In genomic region chr15:45892182-45892581, GRCh38 we compare ENCODE assay signal across 20 cellular contexts.
DNase-seq lines count a peak whose midpoint lies in the region; TF ChIP-seq lines count a peak whose summit lies in the region.
"Had no signal": no experiment of that assay in that cellular context is flagged by ENCODE, and none has a peak within 500 bp of the region (broad histone marks: within the 10 kb centered on the region; RNA-seq: fewer than 3 reads in every experiment).

No MANE protein-coding gene starts in this region.

- no peak overlapping the region for H4K5ac ChIP-seq in mesendoderm (ENCODE audit: low read length)

- H2AK5ac ChIP-seq in mesendoderm (ENCODE audit: low read length), result no peak overlapping the region

- H3K79me2 ChIP-seq in mesendoderm (ENCODE audit: control insufficient read depth, insufficient read depth, low read length), result no peaks in the 10 kb centered on the region

- no peaks in the 10 kb centered on the region for H3K36me3 ChIP-seq in mesendoderm (ENCODE audit: control insufficient read depth, insufficient read depth, low read length)
- H3K36me3 ChIP-seq in uterus, result no peaks in the 10 kb centered on the region
- H3K36me3 ChIP-seq in adrenal gland (replicated peaks in 1 of 2), result no peaks in the 10 kb centered on the region

- TF ChIP-seq POLR2A in uterus (IDR thresholded peaks at IDR 0.05), result no peak
- TF ChIP-seq POLR2A in adrenal gland (IDR thresholded peaks at IDR 0.05), result no peak

- peaks cover 9% of the 10 kb centered on the region for H3K9me3 Mint-ChIP-seq in HFFc6
- H3K9me3 Mint-ChIP-seq: type B pancreatic cell had no signal

- peak overlapping the region; percentile 22 for H3K4me3 Mint-ChIP-seq in HFFc6
- H3K4me3 Mint-ChIP-seq: B cell; natural killer cell; stimulated activated naive CD8-positive, alpha-beta T cell treated with anti-CD3 and anti-CD28 coated beads, Interleukin-15, amount 100 ng/mL, for 72 hours; T-helper 17 cell; type B pancreatic cell had no signal

- H3K27ac Mint-ChIP-seq in HFFc6, result peak overlapping the region; percentile 60; the same call in 1 of the 2 replicates
- H3K27ac Mint-ChIP-seq: B cell; natural killer cell; stimulated activated naive CD8-positive, alpha-beta T cell treated with anti-CD3 and anti-CD28 coated beads, Interleukin-15, amount 100 ng/mL, for 72 hours; T-helper 17 cell; type B pancreatic cell had no signal

- intact Hi-C loops in uterus (cut with DNase I; ENCODE audit: low total_unique reads), result no loop called here
- intact Hi-C loops in adrenal gland (cut with DNase I), result no loop called here

- no peak overlapping the region for H2BK5ac ChIP-seq in mesendoderm (ENCODE audit: low read length)

- no peak overlapping the region for H3K4ac ChIP-seq in mesendoderm (ENCODE audit: low read depth, low read length)

- H3K4me1 ChIP-seq in mesendoderm (ENCODE audit: control insufficient read depth, low read depth, low read length), result no peaks in the 10 kb centered on the region
- H3K4me1 ChIP-seq in uterus, result no peaks in the 10 kb centered on the region
- H3K4me1 ChIP-seq in adrenal gland (replicated peaks in 1 of 2), result no peaks in the 10 kb centered on the region

- H3K9me3 ChIP-seq in uterus (no peaks in the 10 kb centered on the region), adrenal gland (replicated peaks in 1 of 3) (no peaks in the 10 kb centered on the region)

- no peaks in the 10 kb centered on the region for H3K27me3 Mint-ChIP-seq in HFFc6 (ENCODE audit: insufficient read depth)
- H3K27me3 Mint-ChIP-seq: type B pancreatic cell had no signal

- H3K23ac ChIP-seq in mesendoderm (ENCODE audit: low read length), result no peak overlapping the region

- WGBS in mesendoderm (ENCODE audit: extremely low coverage, insufficient coverage, low lambda C conversion rate), result no CpG with 5 or more reads among the region's 3 CpGs
- 38 to 64% (median 57%) methylated on average over 3 of the region's 3 CpGs for WGBS in adrenal gland, 4 donors

- no peak overlapping the region for H3K18ac ChIP-seq in mesendoderm (ENCODE audit: low read length)

- H3K27me3 ChIP-seq in mesendoderm (ENCODE audit: insufficient read depth, low read length, poor library complexity), result no peaks in the 10 kb centered on the region
- no peaks in the 10 kb centered on the region for H3K27me3 ChIP-seq in uterus
- no peaks in the 10 kb centered on the region for H3K27me3 ChIP-seq in adrenal gland

- no peak for TF ChIP-seq CTCF in HFFc6 (IDR thresholded peaks at IDR 0.05)
- TF ChIP-seq CTCF in coronary artery (IDR thresholded peaks at IDR 0.05), result no peak
- TF ChIP-seq CTCF in uterus (IDR thresholded peaks at IDR 0.05), result no peak
- no peak for TF ChIP-seq CTCF in adrenal gland (IDR thresholded peaks at IDR 0.05)

- H3K4me1 Mint-ChIP-seq in HFFc6 (ENCODE audit: low read depth), result peaks cover 11% of the 10 kb centered on the region
- H3K4me1 Mint-ChIP-seq: B cell; natural killer cell; stimulated activated naive CD8-positive, alpha-beta T cell treated with anti-CD3 and anti-CD28 coated beads, Interleukin-15, amount 100 ng/mL, for 72 hours; T-helper 17 cell had no signal

- DNase-seq in HFFc6 (peak; percentile 72), coronary artery (ENCODE audit: low spot score) (no peak), mesendoderm (peak; percentile 2), uterus (peak; percentile 51 to 66), COLO668 (lab: John Stamatoyannopoulos, UW; ENCODE audit: unreplicated experiment) (no peak), adrenal gland (no peak)
- no peak for DNase-seq in activated CD4-positive, alpha-beta T cell treated with anti-CD3 and anti-CD28 coated beads for 48 hours
- DNase-seq: activated CD4-positive, alpha-beta T cell treated with anti-CD3 and anti-CD28 coated beads, Interleukin-2, amount 50 U/mL, for 1 hour; activated CD8-positive, alpha-beta memory T cell treated with anti-CD3 and anti-CD28 coated beads, Interleukin-2, amount 50 U/mL, for 4 hours; central memory CD4-positive, alpha-beta T cell; natural killer cell; NCI-H1694 treated with DMSO at 0.1 percent for 48 hours; NCI-H226; NCI-H774; stimulated activated CD4-positive, alpha-beta T cell treated with anti-CD3 and anti-CD28 coated beads, Interleukin-4, amount 100 ng/mL, for 4 hours; stimulated activated naive CD8-positive, alpha-beta T cell treated with anti-CD3 and anti-CD28 coated beads, Interleukin-15, amount 100 ng/mL, for 72 hours; T-helper 17 cell had no signal

- H2BK120ac ChIP-seq in mesendoderm (ENCODE audit: low read depth, low read length), result no peak overlapping the region

- H3K27ac ChIP-seq in coronary artery, result peak overlapping the region; percentile 59 to 77
- no peak overlapping the region for H3K27ac ChIP-seq in mesendoderm (ENCODE audit: low read depth, low read length)
- H3K27ac ChIP-seq in uterus, result peak overlapping the region; percentile 42 to 48
- no peak overlapping the region for H3K27ac ChIP-seq in adrenal gland
- H3K27ac ChIP-seq: VCaP had no signal

- H3K79me1 ChIP-seq in mesendoderm (ENCODE audit: low read length), result no peaks in the 10 kb centered on the region

- no peak overlapping the region for H3K4me2 ChIP-seq in mesendoderm (ENCODE audit: low read length)

- no peaks in the 10 kb centered on the region for H3K36me3 Mint-ChIP-seq in HFFc6 (ENCODE audit: low read depth)
- H3K36me3 Mint-ChIP-seq: natural killer cell, type B pancreatic cell had no signal

- no peak overlapping the region for H4K8ac ChIP-seq in mesendoderm (ENCODE audit: low read depth, low read length)

- no peak overlapping the region for H3K56ac ChIP-seq in mesendoderm (ENCODE audit: low read length)

- H3K4me3 ChIP-seq in coronary artery, result peak overlapping the region; percentile 3
- no peak overlapping the region for H3K4me3 ChIP-seq in mesendoderm (ENCODE audit: low read length)
- H3K4me3 ChIP-seq in uterus, result no peak overlapping the region
- H3K4me3 ChIP-seq in adrenal gland, result no peak overlapping the region

- H2BK15ac ChIP-seq in mesendoderm (replicated peaks; ENCODE audit: low read depth), result no peak overlapping the region

- H3K9ac ChIP-seq in mesendoderm (ENCODE audit: low read length), result no peak overlapping the region

Comparison
In these comparisons a context has a peak if more than half of its experiments do, and no peak if none do; other contexts are left out.
1. DNase-seq: peak in HFFc6 (single experiment), mesendoderm (single experiment) and uterus (2 of 2); none in coronary artery (single experiment), COLO668 (single experiment), activated CD4-positive, alpha-beta T cell treated with anti-CD3 and anti-CD28 coated beads for 48 hours (single experiment) and adrenal gland (0 of 7).
2. H3K27ac ChIP-seq: peak in coronary artery (2 of 2) and uterus (2 of 2); none in mesendoderm (single experiment) and adrenal gland (0 of 5).